ENCODE assay signal across 1 cellular context in the genomic region with DNA sequence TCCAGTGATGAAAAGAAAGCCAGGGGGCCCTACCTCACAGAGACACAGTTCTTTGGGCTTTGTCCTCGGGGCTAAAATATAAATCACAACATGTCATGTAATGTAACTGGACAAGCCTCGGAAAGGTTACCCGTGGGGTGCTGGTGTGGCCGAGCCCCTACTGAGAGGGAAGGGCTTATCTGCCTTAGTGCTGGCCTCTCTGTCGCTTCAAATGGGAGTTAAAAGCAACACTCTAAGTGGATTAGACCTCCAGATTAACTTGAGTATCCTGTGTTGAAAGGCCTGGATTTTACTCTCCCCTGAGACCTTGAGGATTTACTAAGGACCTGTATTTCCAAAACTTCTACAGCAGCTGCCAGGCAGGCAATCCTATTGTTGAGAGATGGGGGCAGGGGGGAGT.
TF ChIP-seq lines count a peak whose summit lies in the region.

No MANE protein-coding gene starts in this region.

TF ChIP-seq in GM23338, 12 proteins besides CTCF, POLR2A, EP300 and RAD21 (continued from another document):
- TF ChIP-seq EZH2phosphoT487 (IDR thresholded peaks at IDR 0.05; ENCODE audit: unreplicated experiment) = no peak
- TF ChIP-seq, protein P1, sequence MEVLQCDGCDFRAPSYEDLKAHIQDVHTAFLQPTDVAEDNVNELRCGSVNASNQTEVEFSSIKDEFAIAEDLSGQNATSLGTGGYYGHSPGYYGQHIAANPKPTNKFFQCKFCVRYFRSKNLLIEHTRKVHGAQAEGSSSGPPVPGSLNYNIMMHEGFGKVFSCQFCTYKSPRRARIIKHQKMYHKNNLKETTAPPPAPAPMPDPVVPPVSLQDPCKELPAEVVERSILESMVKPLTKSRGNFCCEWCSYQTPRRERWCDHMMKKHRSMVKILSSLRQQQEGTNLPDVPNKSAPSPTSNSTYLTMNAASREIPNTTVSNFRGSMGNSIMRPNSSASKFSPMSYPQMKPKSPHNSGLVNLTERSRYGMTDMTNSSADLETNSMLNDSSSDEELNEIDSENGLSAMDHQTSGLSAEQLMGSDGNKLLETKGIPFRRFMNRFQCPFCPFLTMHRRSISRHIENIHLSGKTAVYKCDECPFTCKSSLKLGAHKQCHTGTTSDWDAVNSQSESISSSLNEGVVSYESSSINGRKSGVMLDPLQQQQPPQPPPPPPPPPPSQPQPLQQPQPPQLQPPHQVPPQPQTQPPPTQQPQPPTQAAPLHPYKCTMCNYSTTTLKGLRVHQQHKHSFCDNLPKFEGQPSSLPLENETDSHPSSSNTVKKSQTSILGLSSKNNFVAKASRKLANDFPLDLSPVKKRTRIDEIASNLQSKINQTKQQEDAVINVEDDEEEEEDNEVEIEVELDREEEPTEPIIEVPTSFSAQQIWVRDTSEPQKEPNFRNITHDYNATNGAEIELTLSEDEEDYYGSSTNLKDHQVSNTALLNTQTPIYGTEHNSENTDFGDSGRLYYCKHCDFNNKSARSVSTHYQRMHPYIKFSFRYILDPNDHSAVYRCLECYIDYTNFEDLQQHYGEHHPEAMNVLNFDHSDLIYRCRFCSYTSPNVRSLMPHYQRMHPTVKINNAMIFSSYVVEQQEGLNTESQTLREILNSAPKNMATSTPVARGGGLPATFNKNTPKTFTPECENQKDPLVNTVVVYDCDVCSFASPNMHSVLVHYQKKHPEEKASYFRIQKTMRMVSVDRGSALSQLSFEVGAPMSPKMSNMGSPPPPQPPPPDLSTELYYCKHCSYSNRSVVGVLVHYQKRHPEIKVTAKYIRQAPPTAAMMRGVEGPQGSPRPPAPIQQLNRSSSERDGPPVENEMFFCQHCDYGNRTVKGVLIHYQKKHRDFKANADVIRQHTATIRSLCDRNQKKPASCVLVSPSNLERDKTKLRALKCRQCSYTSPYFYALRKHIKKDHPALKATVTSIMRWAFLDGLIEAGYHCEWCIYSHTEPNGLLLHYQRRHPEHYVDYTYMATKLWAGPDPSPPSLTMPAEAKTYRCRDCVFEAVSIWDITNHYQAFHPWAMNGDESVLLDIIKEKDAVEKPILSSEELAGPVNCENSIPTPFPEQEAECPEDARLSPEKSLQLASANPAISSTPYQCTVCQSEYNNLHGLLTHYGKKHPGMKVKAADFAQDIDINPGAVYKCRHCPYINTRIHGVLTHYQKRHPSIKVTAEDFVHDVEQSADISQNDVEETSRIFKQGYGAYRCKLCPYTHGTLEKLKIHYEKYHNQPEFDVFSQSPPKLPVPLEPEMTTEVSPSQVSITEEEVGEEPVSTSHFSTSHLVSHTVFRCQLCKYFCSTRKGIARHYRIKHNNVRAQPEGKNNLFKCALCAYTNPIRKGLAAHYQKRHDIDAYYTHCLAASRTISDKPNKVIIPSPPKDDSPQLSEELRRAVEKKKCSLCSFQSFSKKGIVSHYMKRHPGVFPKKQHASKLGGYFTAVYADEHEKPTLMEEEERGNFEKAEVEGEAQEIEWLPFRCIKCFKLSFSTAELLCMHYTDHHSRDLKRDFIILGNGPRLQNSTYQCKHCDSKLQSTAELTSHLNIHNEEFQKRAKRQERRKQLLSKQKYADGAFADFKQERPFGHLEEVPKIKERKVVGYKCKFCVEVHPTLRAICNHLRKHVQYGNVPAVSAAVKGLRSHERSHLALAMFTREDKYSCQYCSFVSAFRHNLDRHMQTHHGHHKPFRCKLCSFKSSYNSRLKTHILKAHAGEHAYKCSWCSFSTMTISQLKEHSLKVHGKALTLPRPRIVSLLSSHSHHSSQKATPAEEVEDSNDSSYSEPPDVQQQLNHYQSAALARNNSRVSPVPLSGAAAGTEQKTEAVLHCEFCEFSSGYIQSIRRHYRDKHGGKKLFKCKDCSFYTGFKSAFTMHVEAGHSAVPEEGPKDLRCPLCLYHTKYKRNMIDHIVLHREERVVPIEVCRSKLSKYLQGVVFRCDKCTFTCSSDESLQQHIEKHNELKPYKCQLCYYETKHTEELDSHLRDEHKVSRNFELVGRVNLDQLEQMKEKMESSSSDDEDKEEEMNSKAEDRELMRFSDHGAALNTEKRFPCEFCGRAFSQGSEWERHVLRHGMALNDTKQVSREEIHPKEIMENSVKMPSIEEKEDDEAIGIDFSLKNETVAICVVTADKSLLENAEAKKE (CRISPR knock-in tag; IDR thresholded peaks at IDR 0.05) = no peak
